In genomic region chr11:8959546-8960166, GRCh38 we compare ENCODE assay signal across 9 cellular contexts. TPM values are rescaled to one million over a fixed set of nuclear protein-coding genes. Genes with fewer than 3 reads are reported as not detected.
DNase-seq lines count a peak whose midpoint lies in the region; ATAC-seq and TF ChIP-seq lines count a peak whose summit lies in the region.
"Had no signal": no experiment of that assay in that cellular context is flagged by ENCODE, and none has a peak within 500 bp of the region (broad histone marks: within the 10 kb centered on the region; RNA-seq: fewer than 3 reads in every experiment).

No MANE protein-coding gene starts in this region.

- H3K36me3 ChIP-seq in PC-9 (ENCODE audit: low read depth) (no peaks in the 10 kb centered on the region), left lung (peaks cover 0 to 33% of the 10 kb centered on the region in 2 donors), thoracic aorta (peaks cover 9% of the 10 kb centered on the region)

- ATAC-seq in left lung (peak; percentile 59), thoracic aorta (ENCODE audit: insufficient number of reproducible peaks, low FRiP score, low read depth) (no peak)

- intact Hi-C loops in PC-9 (cut with micrococcal nuclease; ENCODE audit: unreplicated experiment) = loop anchor here (2.0 to 10.0 kb wide), 6 partner anchors 43 to 735 kb away; no protein-coding TSS in a partner anchor
- intact Hi-C loops in left lung (cut with DNase I) = no loop called here

- no peaks in the 10 kb centered on the region for H3K9me2 ChIP-seq in PC-9 (ENCODE audit: insufficient read depth)

- no peaks in the 10 kb centered on the region for H3K9me3 ChIP-seq in PC-9 (ENCODE audit: insufficient read depth, low read depth)
- H3K9me3 ChIP-seq in left lung = no peaks in the 10 kb centered on the region
- no peaks in the 10 kb centered on the region for H3K9me3 ChIP-seq in thoracic aorta
- H3K9me3 ChIP-seq: BLaER1 had no signal

- TF ChIP-seq CTCF in PC-9 (conservative IDR thresholded peaks at IDR 0.05) (peak; percentile 75), left lung (IDR thresholded peaks at IDR 0.05) (peak; percentile 38 to 44), thoracic aorta (IDR thresholded peaks at IDR 0.05) (peak; percentile 48)

- CTCF ChIA-PET in PC-9 (lab: Charles Lee) = interaction anchor here (0.7 to 1.1 kb wide), 3 partner anchors 42 to 260 kb away, joined by 3 to 4 read pairs (median 3); no protein-coding TSS in a partner anchor

- POLR2A ChIA-PET in PC-9 (lab: Charles Lee; ENCODE audit: unreplicated experiment) = interaction anchor here (0.6 kb wide), 1 partner anchor 272 kb away, joined by 3 read pairs; no protein-coding TSS in a partner anchor

- no peaks in the 10 kb centered on the region for H3K27me3 ChIP-seq in PC-9 (ENCODE audit: insufficient read depth, low read depth)
- no peaks in the 10 kb centered on the region for H3K27me3 ChIP-seq in left lung
- no peaks in the 10 kb centered on the region for H3K27me3 ChIP-seq in thoracic aorta (replicated peaks; ENCODE audit: insufficient read depth)
- H3K27me3 ChIP-seq: BLaER1 had no signal

- no peak overlapping the region for H2AFZ ChIP-seq in PC-9

- DNase-seq in NCI-H1417 (lab: John Stamatoyannopoulos, UW) (peak; percentile 16 to 76 (median 36)), NCI-H1417 treated with DMSO at 0.1 percent for 48 hours (lab: John Stamatoyannopoulos, UW) (no peak), GM19240 (ENCODE audit: insufficient read length, low spot score) (peak; percentile 48), HS-5 (ENCODE audit: low read depth) (peak; percentile 67), PC-9 (peak; percentile 30 to 56), T47D (ENCODE audit: low read depth in 1 of 2, low spot score in 1 of 2) (peak; percentile 38 to 84), left lung (no peak), thoracic aorta (ENCODE audit: low spot score) (no peak)

- H3K4me1 ChIP-seq in PC-9 (replicated peaks; ENCODE audit: insufficient read depth) = peaks cover 10% of the 10 kb centered on the region
- H3K4me1 ChIP-seq in left lung = peaks cover 18 to 51% of the 10 kb centered on the region in 2 donors
- peaks cover 14 to 30% of the 10 kb centered on the region in 2 donors for H3K4me1 ChIP-seq in thoracic aorta (ENCODE audit: control insufficient read depth in 1 of 2, low read depth in 2 of 2)

- H3K4me2 ChIP-seq in PC-9 = no peak overlapping the region
- H3K4me2 ChIP-seq: BLaER1 had no signal

- no TSS peak for BruUV-seq in PC-9 (replicated peaks; lab: Mats Ljungman, UMichigan)

- no peaks in the 10 kb centered on the region for H3F3A ChIP-seq in PC-9 (ENCODE audit: insufficient read depth, low read depth)

- H3K27ac ChIP-seq in PC-9 (no peak overlapping the region), left lung (peak overlapping the region; percentile 48 to 60), thoracic aorta (peak overlapping the region; percentile 6 to 50)
- H3K27ac ChIP-seq: BLaER1 had no signal

- H4K20me1 ChIP-seq in PC-9 (ENCODE audit: insufficient read depth) = no peaks in the 10 kb centered on the region

- in situ Hi-C loops in T47D (cut with HindIII; ENCODE audit: low pct_unique_long_range_greater_than_20kb, low sequenced_read_pairs) = no loop called here

- H3K4me3 ChIP-seq in PC-9 (no peak overlapping the region), left lung (no peak overlapping the region), thoracic aorta (peak overlapping the region; percentile 11)
- H3K4me3 ChIP-seq: BLaER1 had no signal

- peaks cover 31% of the 10 kb centered on the region for H3K79me2 ChIP-seq in PC-9 (ENCODE audit: low read depth)

RNA-seq across cellular contexts. Expression of gene TMEM9B, which starts 4.6 kb away (rescaled TPM):
- total RNA-seq in PC-9 (2021) (12.0 and 13.4 TPM in 2 replicates), left lung (10 to 100 TPM; 54.2 to 61.7 TPM), thoracic aorta (10 to 100 TPM; 27.9 to 35.3 TPM)

RNA-seq across cellular contexts. Expression of gene ASCL3, which starts 16.8 kb away (rescaled TPM):
- total RNA-seq in PC-9 (2021) (not detected in 2 replicates), left lung (not detected), thoracic aorta (not detected)

RNA-seq across cellular contexts. Expression of gene C11orf16, which starts 26.9 kb away (rescaled TPM):
- total RNA-seq in PC-9 (2021) (not detected in 2 replicates), left lung (1 to 10 TPM in 1 of 2 donors, not detected in 1; 2.0 TPM), thoracic aorta (not detected)

RNA-seq across cellular contexts. Expression of gene NRIP3, which starts 44.1 kb away (rescaled TPM):
- total RNA-seq in PC-9 (2021) = 1.1 and 2.1 TPM in 2 replicates
- total RNA-seq in left lung = 1 to 10 TPM; 1.1 to 2.3 TPM
- 1 to 10 TPM; 2.1 to 5.3 TPM for total RNA-seq in thoracic aorta

RNA-seq across cellular contexts. Expression of gene AKIP1, which starts 48.7 kb away (rescaled TPM):
- total RNA-seq in PC-9 (2021) = 16.7 and 17.7 TPM in 2 replicates
- total RNA-seq in left lung = 10 to 100 TPM; 23.2 to 29.1 TPM
- 10 to 100 TPM; 28.8 to 58.7 TPM for total RNA-seq in thoracic aorta

Comparison
In these comparisons a context has a peak if more than half of its experiments do, and no peak if none do; other contexts are left out.
1. DNase-seq: peak in NCI-H1417 (3 of 3), GM19240 (single experiment), HS-5 (single experiment), PC-9 (2 of 2) and T47D (2 of 2); none in NCI-H1417 treated with DMSO at 0.1 percent for 48 hours (single experiment), left lung (0 of 2) and thoracic aorta (single experiment).
2. Peak in every context shown above with its lines, with median percentiles within 50 percentile points of each other: CTCF ChIP-seq.